Comparison of ENCODE assay signal across 18 cellular contexts in genomic region chr17:72205801-72206200, GRCh38.
"Had no signal": no experiment of that assay in that cellular context is flagged by ENCODE, and none has a peak within 500 bp of the region (broad histone marks: within the 10 kb centered on the region; RNA-seq: fewer than 3 reads in every experiment).

No MANE protein-coding gene starts in this region.

- DNase-seq: effector CD4-positive, alpha-beta T cell; foreskin fibroblast; gastrocnemius medialis; naive thymus-derived CD8-positive, alpha-beta T cell; ovary; psoas muscle; right lobe of liver; small intestine; stimulated activated CD4-positive, alpha-beta T cell treated with anti-CD3 and anti-CD28 coated beads, Interleukin-15, amount 100 ng/mL, for 24 hours; stimulated activated CD4-positive, alpha-beta T cell treated with anti-CD3 and anti-CD28 coated beads, Interleukin-2, amount 100 ng/mL, for 48 hours; stimulated activated naive B cell treated with anti-CD40 and anti-IgM and Interleukin-4, amounts not matched to agents 10 μg/mL and 1 μg/mL and 100 μg/mL, for 72 hours; uterus had no signal

- H3K4me3 ChIP-seq: gastrocnemius medialis, ovary, psoas muscle, right lobe of liver, thoracic aorta, tibial nerve, upper lobe of left lung, uterus had no signal

- H3K4me3 Mint-ChIP-seq: naive thymus-derived CD8-positive, alpha-beta T cell; stimulated activated naive B cell treated with anti-CD40 and anti-IgM and Interleukin-4, amounts not matched to agents 10 μg/mL and 1 μg/mL and 100 μg/mL, for 72 hours; stimulated activated naive CD8-positive, alpha-beta T cell treated with anti-CD3 and anti-CD28 coated beads, Interleukin-15, Interleukin-2, amounts not matched to agents 100 ng/mL and 50 ng/mL, for 24 hours had no signal

- H3K36me3 ChIP-seq: gastrocnemius medialis, ovary, right lobe of liver, thoracic aorta, tibial nerve, upper lobe of left lung, uterus had no signal

- H3K9me3 ChIP-seq: gastrocnemius medialis, ovary, psoas muscle, right lobe of liver, thoracic aorta, tibial nerve, upper lobe of left lung, uterus had no signal

- ATAC-seq: esophagus mucosa; gastrocnemius medialis; naive thymus-derived CD8-positive, alpha-beta T cell; psoas muscle; right lobe of liver; stimulated activated naive B cell treated with anti-CD40 and anti-IgM and Interleukin-4, amounts not matched to agents 10 μg/mL and 1 μg/mL and 100 μg/mL, for 72 hours had no signal

- H3K27me3 ChIP-seq: ovary, right lobe of liver, upper lobe of left lung, uterus had no signal

- H3K36me3 Mint-ChIP-seq: naive thymus-derived CD8-positive, alpha-beta T cell; stimulated activated naive B cell treated with anti-CD40 and anti-IgM and Interleukin-4, amounts not matched to agents 10 μg/mL and 1 μg/mL and 100 μg/mL, for 72 hours had no signal

- H3K4me1 ChIP-seq: gastrocnemius medialis, psoas muscle, right lobe of liver, upper lobe of left lung, uterus had no signal

- H3K4me1 Mint-ChIP-seq: naive thymus-derived CD8-positive, alpha-beta T cell; stimulated activated naive B cell treated with anti-CD40 and anti-IgM and Interleukin-4, amounts not matched to agents 10 μg/mL and 1 μg/mL and 100 μg/mL, for 72 hours had no signal

- H3K27ac ChIP-seq: epithelial cell of prostate, gastrocnemius medialis, ovary, psoas muscle, right lobe of liver, thoracic aorta, tibial nerve, upper lobe of left lung, uterus had no signal

- H3K27ac Mint-ChIP-seq: naive thymus-derived CD8-positive, alpha-beta T cell; stimulated activated naive B cell treated with anti-CD40 and anti-IgM and Interleukin-4, amounts not matched to agents 10 μg/mL and 1 μg/mL and 100 μg/mL, for 72 hours; stimulated activated naive CD8-positive, alpha-beta T cell treated with anti-CD3 and anti-CD28 coated beads, Interleukin-15, Interleukin-2, amounts not matched to agents 100 ng/mL and 50 ng/mL, for 24 hours had no signal
